ENCODE assay signal across 18 cellular contexts in genomic region chr12:12900786-12901157, GRCh38. TPM values are rescaled to one million over a fixed set of nuclear protein-coding genes. Genes with fewer than 3 reads are reported as not detected.
DNase-seq lines count a peak whose midpoint lies in the region; ATAC-seq, FAIRE-seq and TF ChIP-seq lines count a peak whose summit lies in the region.
"Had no signal": no experiment of that assay in that cellular context is flagged by ENCODE, and none has a peak within 500 bp of the region (broad histone marks: within the 10 kb centered on the region; RNA-seq: fewer than 3 reads in every experiment).

No MANE protein-coding gene starts in this region.

- no peak overlapping the region for H3K18ac ChIP-seq in H1 (ENCODE audit: extremely low read depth, low read length)

- H3K9me3 ChIP-seq in HepG2 (ENCODE audit: low read length) (no peaks in the 10 kb centered on the region), right lobe of liver (no peaks in the 10 kb centered on the region), H1 (ENCODE audit: insufficient read depth in 2 of 2, low read depth in 1 of 2, low read length in 1 of 2) (no peaks in the 10 kb centered on the region), osteoblast (ENCODE audit: low read depth, low read length) (no peaks in the 10 kb centered on the region), aorta (ENCODE audit: control insufficient read depth, low read length) (no peaks in the 10 kb centered on the region)

- H3K79me1 ChIP-seq in H1 (ENCODE audit: low read depth, low read length), result no peaks in the 10 kb centered on the region; the same call in 1 of the 2 replicates

- no peak overlapping the region for H3K4ac ChIP-seq in H1 (replicated peaks; ENCODE audit: insufficient read length, low read depth, low read length)

- H2BK15ac ChIP-seq in H1 (ENCODE audit: low read length), result no peak overlapping the region

- TF ChIP-seq CTCF in HepG2 (CRISPR knock-in tag; IDR thresholded peaks at IDR 0.05), result no peak
- no peak for TF ChIP-seq CTCF in right lobe of liver (IDR thresholded peaks at IDR 0.05)
- no peak for TF ChIP-seq CTCF in H1 (IDR thresholded peaks at IDR 0.05; ENCODE audit: control extremely low read depth in 1 of 3, insufficient read depth in 1 of 3, low read depth in 1 of 3, low read length in 3 of 3)
- no peak for TF ChIP-seq CTCF in osteoblast (IDR thresholded peaks at IDR 0.05; ENCODE audit: extremely low read depth, low read depth, low read length)

- H3K36me3 ChIP-seq in HepG2 (replicated peaks in 1 of 2; ENCODE audit: control insufficient read depth in 1 of 2, insufficient read depth in 2 of 2, low read length in 2 of 2), result no peaks in the 10 kb centered on the region
- H3K36me3 ChIP-seq in right lobe of liver, result no peaks in the 10 kb centered on the region
- no peaks in the 10 kb centered on the region; a peak in 1 of 8 replicates for H3K36me3 ChIP-seq in H1 (ENCODE audit: control insufficient read depth in 2 of 4, insufficient read depth in 4 of 4, low read length in 3 of 4)
- H3K36me3 ChIP-seq in osteoblast (ENCODE audit: insufficient read depth, low read length), result no peaks in the 10 kb centered on the region
- no peaks in the 10 kb centered on the region for H3K36me3 ChIP-seq in aorta (ENCODE audit: control insufficient read depth in 1 of 2, insufficient read depth in 2 of 2, low read length in 1 of 2)

- no peak overlapping the region for H2AK5ac ChIP-seq in H1 (ENCODE audit: low read depth, low read length)

- no peak overlapping the region for H4K8ac ChIP-seq in H1 (ENCODE audit: extremely low read depth, insufficient read depth, low read length)

- DNase-seq in HepG2 (ENCODE audit: low spot score) (no peak), right lobe of liver (no peak), H1 (ENCODE audit: low read depth in 1 of 2, low spot score in 2 of 2) (no peak), osteoblast (ENCODE audit: insufficient read length, low spot score, missing footprints) (no peak), aorta (no peak), NCI-H1092 treated with DMSO at 0.1 percent for 48 hours (lab: John Stamatoyannopoulos, UW) (no peak), T-helper 1 cell (no peak)
- DNase-seq: activated effector memory CD4-positive, alpha-beta T cell treated with anti-CD3 and anti-CD28 coated beads, Interleukin-2, amount 50 U/mL, for 16 hours; naive thymus-derived CD8-positive, alpha-beta T cell; NCI-H2081 treated with DMSO at 0.1 percent for 48 hours; NCI-H526 treated with DMSO at 0.1 percent for 48 hours; stimulated activated CD4-positive, alpha-beta T cell treated with anti-CD3 and anti-CD28 coated beads, Interleukin-2, amount 100 ng/mL, for 24 hours; T-helper 2 cell had no signal

- H2AFZ ChIP-seq in HepG2 (ENCODE audit: low read length) (no peak overlapping the region), H1 (ENCODE audit: low read length) (peak overlapping the region; percentile 76; the same call in 1 of the 2 replicates), osteoblast (ENCODE audit: low read length) (no peak overlapping the region)

- H3K23ac ChIP-seq in H1 (ENCODE audit: insufficient read length), result no peak overlapping the region

- no TSS peak for BruUV-seq in HepG2 (replicated peaks; lab: Mats Ljungman, UMichigan)

- no peak overlapping the region for H4K5ac ChIP-seq in H1 (ENCODE audit: insufficient read length, low read depth, low read length)

- H4K20me1 ChIP-seq in HepG2 (ENCODE audit: insufficient read depth, low read length), result no peaks in the 10 kb centered on the region
- no peaks in the 10 kb centered on the region for H4K20me1 ChIP-seq in H1 (replicated peaks in 1 of 2; ENCODE audit: control insufficient read depth in 1 of 2, insufficient read depth in 2 of 2, low read length in 2 of 2)
- no peaks in the 10 kb centered on the region for H4K20me1 ChIP-seq in osteoblast (ENCODE audit: insufficient read depth, low read length)

- H3K79me2 ChIP-seq in HepG2 (ENCODE audit: insufficient read depth, low read length), result no peaks in the 10 kb centered on the region
- no peaks in the 10 kb centered on the region for H3K79me2 ChIP-seq in H1 (ENCODE audit: control insufficient read depth in 1 of 2, insufficient read depth in 2 of 2, low read length in 2 of 2)
- H3K79me2 ChIP-seq in osteoblast (ENCODE audit: insufficient read depth, low read length), result peaks cover 8% of the 10 kb centered on the region

- CTCF ChIA-PET in HepG2 (lab: Yijun Ruan, JAX; ENCODE audit: low intra/inter-chr PET ratio, low total read pairs), result no interaction called here
- CTCF ChIA-PET in H1 (lab: Charles Lee; ENCODE audit: partially characterized antibody), result interaction anchor here (1.5 to 3.4 kb wide), 2 partner anchors 21 to 64 kb away, joined by 3 to 12 read pairs; no protein-coding TSS in a partner anchor

- no peak for TF ChIP-seq EP300 in HepG2 (IDR thresholded peaks at IDR 0.05; ENCODE audit: low read depth in 2 of 2, low read length in 2 of 2)
- TF ChIP-seq EP300 in HepG2 (CRISPR knock-in tag; IDR thresholded peaks at IDR 0.05; ENCODE audit: borderline replicate concordance), result no peak
- no peak for TF ChIP-seq EP300 in H1 (IDR thresholded peaks at IDR 0.05; ENCODE audit: borderline replicate concordance in 1 of 2, low read depth in 2 of 2, low read length in 2 of 2)

- 0 out of 2 replicates have a peak overlapping the region, but pooled peaks have one; percentile 3 for H3K4me2 ChIP-seq in HepG2 (ENCODE audit: low read depth, low read length)
- H3K4me2 ChIP-seq in H1 (ENCODE audit: insufficient read depth in 1 of 2, low read depth in 2 of 2, low read length in 2 of 2), result no peak overlapping the region
- peak overlapping the region; percentile 80 for H3K4me2 ChIP-seq in osteoblast (ENCODE audit: insufficient read depth, low read length)

- TF ChIP-seq POLR2A in HepG2 (IDR thresholded peaks at IDR 0.05; ENCODE audit: insufficient read depth in 1 of 2, low read depth in 2 of 2, low read length in 2 of 2) (no peak), right lobe of liver (IDR thresholded peaks at IDR 0.05) (no peak), H1 (IDR thresholded peaks at IDR 0.05; ENCODE audit: control extremely low read depth in 1 of 2, low read depth in 2 of 2, low read length in 2 of 2) (no peak)

- TF ChIP-seq RAD21 in HepG2 (CRISPR knock-in tag; IDR thresholded peaks at IDR 0.05), result no peak
- no peak for TF ChIP-seq RAD21 in H1 (IDR thresholded peaks at IDR 0.05 in 1 of 2, conservative IDR thresholded peaks at IDR 0.05 in 1 of 2; ENCODE audit: low read depth in 2 of 2, low read length in 2 of 2)

- H4K91ac ChIP-seq in H1 (replicated peaks; ENCODE audit: insufficient read length, low read length), result no peak overlapping the region

- H2BK120ac ChIP-seq in H1 (replicated peaks; ENCODE audit: low read depth, low read length), result no peak overlapping the region

- 21% methylated on average over 2 of the region's 2 CpGs for WGBS in HepG2 (ENCODE audit: low lambda C conversion rate)
- WGBS in right lobe of liver (ENCODE audit: insufficient coverage, low coverage, low lambda C conversion rate, missing lambda C conversion rate), result no CpG with 5 or more reads among the region's 2 CpGs
- 94% methylated on average over 1 of the region's 2 CpGs; no CpG with 5 or more reads in 1 of the 2 experiments for WGBS in H1 (ENCODE audit: extremely low coverage in 1 of 2, insufficient coverage in 1 of 2, insufficient read length in 1 of 2, insufficient replicate concordance in 2 of 2, low coverage in 1 of 2, low lambda C conversion rate in 2 of 2, missing lambda C conversion rate in 1 of 2), 2 experiments
- 3 to 15% methylated on average over 2 of the region's 2 CpGs for WGBS in aorta, 2 donors

- H3K9ac ChIP-seq in HepG2 (ENCODE audit: insufficient read depth, low read depth, low read length) (no peak overlapping the region), H1 (replicated peaks in 1 of 4; ENCODE audit: extremely low read depth in 1 of 4, low read depth in 3 of 4, low read length in 3 of 4) (no peak overlapping the region)

- no peaks in the 10 kb centered on the region for H3K23me2 ChIP-seq in H1 (ENCODE audit: low read depth, low read length)

- intact Hi-C loops in HepG2 (cut with micrococcal nuclease; ENCODE audit: unreplicated experiment) (no loop called here), right lobe of liver (cut with DNase I) (no loop called here), aorta (cut with DNase I) (loop anchor here in 1 of 2 donors (10.0 kb wide), 1 partner anchor 176 kb away; no protein-coding TSS in a partner anchor)

- H3K27me3 ChIP-seq in HepG2 (ENCODE audit: control insufficient read depth in 1 of 2, insufficient read depth in 2 of 2, low read length in 2 of 2) (peaks cover 2 to 14% of the 10 kb centered on the region in 2 experiments; a peak in 4 of 5 replicates), right lobe of liver (no peaks in the 10 kb centered on the region), H1 (replicated peaks in 1 of 4; ENCODE audit: control insufficient read depth in 3 of 4, extremely low read depth in 1 of 4, insufficient read depth in 3 of 4, low read length in 3 of 4) (no peaks in the 10 kb centered on the region; a peak in 1 of 7 replicates), osteoblast (ENCODE audit: insufficient read depth, low read length) (no peaks in the 10 kb centered on the region), aorta (ENCODE audit: control insufficient read depth in 1 of 2, insufficient read depth in 2 of 2, low read length in 1 of 2) (no peaks in the 10 kb centered on the region)

- H2BK12ac ChIP-seq in H1 (ENCODE audit: low read depth, low read length), result no peak overlapping the region

- peaks cover 21% of the 10 kb centered on the region for H3K4me1 ChIP-seq in HepG2 (ENCODE audit: insufficient read depth, low read length)
- H3K4me1 ChIP-seq in right lobe of liver, result no peaks in the 10 kb centered on the region
- no peaks in the 10 kb centered on the region for H3K4me1 ChIP-seq in H1 (replicated peaks in 1 of 4; ENCODE audit: control insufficient read depth in 3 of 4, insufficient read depth in 4 of 4, low read length in 3 of 4)
- peaks cover 41% of the 10 kb centered on the region for H3K4me1 ChIP-seq in osteoblast (ENCODE audit: insufficient read depth, low read length)
- peaks cover 2 to 7% of the 10 kb centered on the region in 2 donors for H3K4me1 ChIP-seq in aorta (ENCODE audit: control insufficient read depth in 1 of 2, insufficient read depth in 2 of 2, low read length in 2 of 2)

- no peak overlapping the region for H3K4me3 ChIP-seq in HepG2 (replicated peaks in 1 of 3; ENCODE audit: insufficient read depth in 1 of 3, low read depth in 2 of 3, low read length in 3 of 3)
- H3K4me3 ChIP-seq in right lobe of liver, result no peak overlapping the region
- H3K4me3 ChIP-seq in H1 (ENCODE audit: extremely low read depth in 1 of 4, insufficient read depth in 2 of 4, low read depth in 3 of 4, low read length in 4 of 4), result no peak overlapping the region
- no peak overlapping the region for H3K4me3 ChIP-seq in osteoblast (ENCODE audit: insufficient read depth, low read length)
- H3K4me3 ChIP-seq in aorta (ENCODE audit: low read length in 2 of 2), result no peak overlapping the region
- H3K4me3 ChIP-seq: GM12878 had no signal

- in situ Hi-C loops in HepG2 (cut with HindIII; ENCODE audit: extremely low pct_ligation_motif_present, low pct_unique_long_range_greater_than_20kb), result no loop called here

- H3K27ac ChIP-seq in HepG2 (ENCODE audit: extremely low read length, insufficient read depth, low read length) (no peak overlapping the region), right lobe of liver (no peak overlapping the region), H1 (ENCODE audit: low read depth, low read length) (no peak overlapping the region), osteoblast (ENCODE audit: low read depth, low read length) (peak overlapping the region; percentile 90), aorta (ENCODE audit: low read depth in 1 of 2, low read length in 2 of 2) (peak overlapping the region; percentile 71 to 99)

- FAIRE-seq in HepG2 (lab: Jason Lieb, UNC), result no peak
- FAIRE-seq in H1 (lab: Jason Lieb, UNC), result no peak
- FAIRE-seq: GM12878 had no signal

- H3K14ac ChIP-seq in H1 (ENCODE audit: insufficient read length), result no peak overlapping the region

- no peak overlapping the region for H2BK20ac ChIP-seq in H1 (ENCODE audit: low read length)

- no peak for ATAC-seq in HepG2
- ATAC-seq in right lobe of liver, result no peak
- no peak for ATAC-seq in aorta (ENCODE audit: low FRiP score)
- ATAC-seq in HG03520 (IDR thresholded peaks at IDR 0.05; ENCODE audit: unreplicated experiment), result no peak
- ATAC-seq: activated CD4-positive, CD25-positive, alpha-beta regulatory T cell treated with anti-CD3 and anti-CD28 coated beads, Interleukin-2, amount 50 U/mL, for 24 hours; naive thymus-derived CD8-positive, alpha-beta T cell had no signal

- H3K56ac ChIP-seq in H1 (replicated peaks; ENCODE audit: insufficient read length, low read depth, low read length), result no peak overlapping the region

- POLR2A ChIA-PET in HepG2 (lab: Yijun Ruan, JAX) (no interaction called here), H1 (lab: Charles Lee; ENCODE audit: partially characterized antibody) (interaction anchor here (0.6 kb wide), 1 partner anchor 192 kb away, joined by 3 read pairs; no protein-coding TSS in a partner anchor)

- H2BK5ac ChIP-seq in H1 (ENCODE audit: low read depth, low read length), result no peak overlapping the region

RNA-seq across cellular contexts. Expression of gene GPRC5A, which starts 9.4 kb away (rescaled TPM):
- total RNA-seq in HepG2 (2016; rRNA removed; fragmentation: Illumina TruSeq; extraction: Trizol) (0.24 and 0.27 TPM in 2 replicates), right lobe of liver (under 1 TPM; 0.35 to 0.80 (median 0.44) TPM), osteoblast (2.7 and 4.7 TPM in 2 replicates), aorta (10 to 100 TPM; 36.6 to 86.0 TPM)
- total RNA-seq in HepG2 (2016; cell fraction: cytosol; rRNA removed; fragmentation: Illumina TruSeq; extraction: Trizol; ENCODE audit: low read depth), result 0.18 TPM in 1 of 2 replicates, not detected in the other
- total RNA-seq in HepG2 (2016; cell fraction: insoluble cytoplasmic fraction; rRNA removed; fragmentation: Illumina TruSeq; extraction: Trizol), result 0.18 and 0.80 TPM in 2 replicates
- 0.06 and 0.07 TPM in 2 replicates for total RNA-seq in HepG2 (2016; cell fraction: membrane; rRNA removed; fragmentation: Illumina TruSeq; extraction: Trizol)
- total RNA-seq in HepG2 (2016; cell fraction: nucleus; rRNA removed; fragmentation: Illumina TruSeq; extraction: Trizol), result 0.63 and 1.0 TPM in 2 replicates
- polyA plus RNA-seq in HepG2 (2011; rRNA removed) (3.0 and 3.3 TPM in 2 replicates), H1 (2011; rRNA removed) (1.3 and 1.4 TPM in 2 replicates), aorta (1 to 10 TPM; 4.6 to 8.4 TPM)
- polyA plus RNA-seq in HepG2 (2011; cell fraction: cytosol; rRNA removed), result 3.3 TPM in 2 replicates
- polyA plus RNA-seq in HepG2 (2011; cell fraction: nucleus; rRNA removed), result 1.1 and 1.2 TPM in 2 replicates
- polyA plus RNA-seq in HepG2 (2012), result 0.38 and 0.91 TPM in 2 replicates
- polyA plus RNA-seq in HepG2 (2016; cell fraction: cytosol; fragmentation: Illumina TruSeq; extraction: Trizol; ENCODE audit: low read depth), result 0.05 and 0.16 TPM in 2 replicates
- 0.49 and 0.73 TPM in 2 replicates for polyA plus RNA-seq in HepG2 (2016; cell fraction: insoluble cytoplasmic fraction; fragmentation: Illumina TruSeq; extraction: Trizol; ENCODE audit: low read depth)
- 0.24 and 0.27 TPM in 2 replicates for polyA plus RNA-seq in HepG2 (2016; cell fraction: membrane; fragmentation: Illumina TruSeq; extraction: Trizol; ENCODE audit: low read depth)
- 1.00 and 1.3 TPM in 2 replicates for polyA plus RNA-seq in HepG2 (2016; cell fraction: nucleus; fragmentation: Illumina TruSeq; extraction: Trizol; ENCODE audit: insufficient read depth, low read depth)
- polyA minus RNA-seq in HepG2 (2011; rRNA and poly(A)+ RNA removed; ENCODE audit: low replicate concordance), result 20.8 and 1,453 TPM in 2 replicates
- polyA minus RNA-seq in HepG2 (2011; cell fraction: cytosol; rRNA and poly(A)+ RNA removed), result 2.6 and 2.8 TPM in 2 replicates
- 1.1 and 1.4 TPM in 2 replicates for polyA minus RNA-seq in HepG2 (2011; cell fraction: nucleus; rRNA and poly(A)+ RNA removed)
- 1.0 and 1.5 TPM in 2 replicates for total RNA-seq in H1 (2021; fragmentation: NEBNext Ultra II Directional; extraction: Animal tissue kit (Norgen Biotek cat#: 25700))
- polyA plus RNA-seq in H1 (2011; cell fraction: cytosol; rRNA removed), result 1.3 TPM
- 1.6 TPM for polyA plus RNA-seq in H1 (2011; cell fraction: nucleus; rRNA removed)
- 0.40 to 1.1 TPM (median 0.60 TPM) in 4 replicates for polyA plus RNA-seq in H1 (2012, experiment 1 of 2)
- polyA plus RNA-seq in H1 (2012, experiment 2 of 2), result 0.51 TPM
- 0.53 TPM for polyA plus RNA-seq in H1 (2013, experiment 1 of 2)
- 0.44 TPM for polyA plus RNA-seq in H1 (2013, experiment 2 of 2)
- 4.6 and 4.8 TPM in 2 replicates for polyA minus RNA-seq in H1 (2011; rRNA and poly(A)+ RNA removed)
- polyA minus RNA-seq in H1 (2011; cell fraction: cytosol; rRNA and poly(A)+ RNA removed), result 1.3 TPM
- 1.5 TPM for polyA minus RNA-seq in H1 (2011; cell fraction: nucleus; rRNA and poly(A)+ RNA removed)
- total RNA-seq: naive thymus-derived CD8-positive, alpha-beta T cell had no signal
- polyA plus RNA-seq: naive thymus-derived CD8-positive, alpha-beta T cell had no signal

RNA-seq across cellular contexts. Expression of gene GPRC5D, which starts 51.2 kb away (rescaled TPM):
- total RNA-seq in HepG2 (2016; rRNA removed; fragmentation: Illumina TruSeq; extraction: Trizol) (not detected in 2 replicates), right lobe of liver (not detected), osteoblast (not detected in 2 replicates), aorta (under 1 TPM in 1 of 2 donors, not detected in 1; 0.39 TPM)
- not detected in 2 replicates for total RNA-seq in HepG2 (2016; cell fraction: cytosol; rRNA removed; fragmentation: Illumina TruSeq; extraction: Trizol; ENCODE audit: low read depth)
- total RNA-seq in HepG2 (2016; cell fraction: insoluble cytoplasmic fraction; rRNA removed; fragmentation: Illumina TruSeq; extraction: Trizol), result not detected in 2 replicates
- total RNA-seq in HepG2 (2016; cell fraction: membrane; rRNA removed; fragmentation: Illumina TruSeq; extraction: Trizol), result not detected in 2 replicates
- not detected in 2 replicates for total RNA-seq in HepG2 (2016; cell fraction: nucleus; rRNA removed; fragmentation: Illumina TruSeq; extraction: Trizol)
- polyA plus RNA-seq in HepG2 (2011; rRNA removed) (not detected in 2 replicates), H1 (2011; rRNA removed) (0.45 and 0.60 TPM in 2 replicates), aorta (not detected)
- polyA plus RNA-seq in HepG2 (2011; cell fraction: cytosol; rRNA removed), result 0.12 TPM in 1 of 2 replicates, not detected in the other
- polyA plus RNA-seq in HepG2 (2011; cell fraction: nucleus; rRNA removed), result not detected in 2 replicates
- 0.31 and 0.55 TPM in 2 replicates for polyA plus RNA-seq in HepG2 (2012)
- polyA plus RNA-seq in HepG2 (2016; cell fraction: cytosol; fragmentation: Illumina TruSeq; extraction: Trizol; ENCODE audit: low read depth), result not detected in 2 replicates
- polyA plus RNA-seq in HepG2 (2016; cell fraction: insoluble cytoplasmic fraction; fragmentation: Illumina TruSeq; extraction: Trizol; ENCODE audit: low read depth), result not detected in 2 replicates
- polyA plus RNA-seq in HepG2 (2016; cell fraction: membrane; fragmentation: Illumina TruSeq; extraction: Trizol; ENCODE audit: low read depth), result not detected in 2 replicates
- polyA plus RNA-seq in HepG2 (2016; cell fraction: nucleus; fragmentation: Illumina TruSeq; extraction: Trizol; ENCODE audit: insufficient read depth, low read depth), result not detected in 2 replicates
- not detected in 2 replicates for polyA minus RNA-seq in HepG2 (2011; rRNA and poly(A)+ RNA removed; ENCODE audit: low replicate concordance)
- polyA minus RNA-seq in HepG2 (2011; cell fraction: cytosol; rRNA and poly(A)+ RNA removed), result not detected in 2 replicates
- not detected in 2 replicates for polyA minus RNA-seq in HepG2 (2011; cell fraction: nucleus; rRNA and poly(A)+ RNA removed)
- total RNA-seq in H1 (2021; fragmentation: NEBNext Ultra II Directional; extraction: Animal tissue kit (Norgen Biotek cat#: 25700)), result not detected in 2 replicates
- 0.10 TPM for polyA plus RNA-seq in H1 (2011; cell fraction: cytosol; rRNA removed)
- polyA plus RNA-seq in H1 (2011; cell fraction: nucleus; rRNA removed), result 0.47 TPM
- polyA plus RNA-seq in H1 (2012, experiment 1 of 2), result 0.41 TPM in 1 of 4 replicates, not detected in the others
- not detected for polyA plus RNA-seq in H1 (2012, experiment 2 of 2)
- not detected for polyA plus RNA-seq in H1 (2013, experiment 1 of 2)
- not detected for polyA plus RNA-seq in H1 (2013, experiment 2 of 2)
- polyA minus RNA-seq in H1 (2011; rRNA and poly(A)+ RNA removed), result 0.83 and 2.2 TPM in 2 replicates
- not detected for polyA minus RNA-seq in H1 (2011; cell fraction: cytosol; rRNA and poly(A)+ RNA removed)
- polyA minus RNA-seq in H1 (2011; cell fraction: nucleus; rRNA and poly(A)+ RNA removed), result not detected
- total RNA-seq: M059J; naive thymus-derived CD8-positive, alpha-beta T cell; RPMI7951 had no signal

Comparison
In these comparisons a context has a peak if more than half of its experiments do, and no peak if none do; other contexts are left out.
1. H3K27ac ChIP-seq: peak in osteoblast (single experiment) and aorta (2 of 2); none in HepG2 (single experiment), right lobe of liver (0 of 3) and H1 (single experiment).
2. H3K4me2 ChIP-seq: peak in HepG2 (single experiment) and osteoblast (single experiment); none in H1 (0 of 2).